In the genomic region with DNA sequence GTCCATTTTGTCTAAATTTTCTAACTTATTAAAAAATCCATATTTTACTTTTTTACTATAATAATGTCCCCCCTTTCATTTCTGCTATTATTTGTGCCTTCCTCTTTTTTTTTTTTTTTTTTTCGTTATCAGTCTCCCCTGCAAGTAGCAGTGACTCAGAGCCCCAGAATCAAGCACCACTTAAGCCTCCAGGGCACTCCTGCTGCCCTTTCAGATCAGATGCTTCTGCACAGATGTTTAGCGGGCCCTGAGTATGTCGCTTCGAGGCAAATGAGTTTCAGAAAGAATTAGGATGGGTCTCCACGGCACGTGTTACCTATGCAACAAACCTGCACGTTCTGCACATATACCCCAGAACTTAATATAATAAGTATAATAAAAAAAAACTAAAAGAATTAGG, we compare ENCODE assay signal across 1 cellular context.
TF ChIP-seq lines count a peak whose summit lies in the region.

No MANE protein-coding gene starts in this region.

TF ChIP-seq in SK-N-SH, 30 proteins besides CTCF, POLR2A, EP300 and RAD21:
- no peak for TF ChIP-seq FOXJ3 (CRISPR knock-in tag; IDR thresholded peaks at IDR 0.05)
- no peak for TF ChIP-seq TEAD4 (IDR thresholded peaks at IDR 0.05; ENCODE audit: borderline replicate concordance, insufficient read depth)
- no peak for TF ChIP-seq MEF2A (IDR thresholded peaks at IDR 0.05; ENCODE audit: borderline replicate concordance, low read depth)
- TF ChIP-seq GATA2 (CRISPR knock-in tag; IDR thresholded peaks at IDR 0.05): 0 out of 2 replicates have a peak, but pooled peaks have one; percentile 13
TF ChIP-seq in SK-N-SH: peak in this region for 1.
